In the genomic region with DNA sequence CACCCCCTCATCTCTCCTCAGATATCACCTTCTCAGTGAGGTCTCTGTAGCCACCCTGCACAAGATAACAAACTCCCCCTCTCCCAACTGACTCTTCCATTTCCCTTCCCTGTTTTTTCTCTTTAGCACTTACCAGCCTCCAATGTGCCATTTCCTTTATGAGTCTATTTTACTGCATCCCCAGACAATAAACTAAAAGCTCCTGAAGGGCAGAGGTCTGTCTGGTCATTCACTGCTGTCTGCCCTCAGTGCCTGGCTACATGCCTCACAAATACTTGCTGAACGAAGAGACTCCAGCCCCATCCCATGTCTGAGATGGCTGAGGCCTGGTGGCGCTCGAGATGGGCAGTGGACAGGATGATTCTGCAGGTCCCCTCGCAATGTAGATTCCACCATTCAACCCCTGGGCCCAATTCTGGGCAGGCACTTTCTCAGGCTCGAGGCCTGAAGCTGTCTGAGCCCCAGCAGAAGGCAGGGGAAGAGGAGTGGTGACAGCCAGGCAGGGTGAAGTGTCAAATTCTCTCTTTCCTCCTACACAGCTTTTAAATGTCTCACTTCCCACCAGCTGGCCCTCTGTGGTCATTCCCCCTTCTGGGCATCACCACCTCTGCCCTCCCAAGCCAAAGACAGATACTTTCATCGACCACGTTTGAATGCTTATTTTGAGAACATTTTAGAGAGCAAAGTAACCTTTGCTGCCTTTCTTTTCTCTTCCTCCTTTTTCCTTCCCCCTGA, we compare ENCODE assay signal across 31 cellular contexts. TPM values are rescaled to one million over a fixed set of nuclear protein-coding genes. Genes with fewer than 3 reads are reported as not detected.
"Had no signal": no experiment of that assay in that cellular context is flagged by ENCODE, and none has a peak within 500 bp of the region (broad histone marks: within the 10 kb centered on the region; RNA-seq: fewer than 3 reads in every experiment).

No MANE protein-coding gene starts in this region.

- H3K9me3 ChIP-seq: breast epithelium, esophagus squamous epithelium, left ventricle myocardium inferior, ovary, upper lobe of left lung, vagina had no signal

- DNase-seq: activated CD4-positive, alpha-beta memory T cell treated with anti-CD3 and anti-CD28 coated beads for 36 hours; activated CD4-positive, alpha-beta T cell treated with anti-CD3 and anti-CD28 coated beads for 4 hours; activated CD8-positive, alpha-beta memory T cell treated with anti-CD3 and anti-CD28 coated beads, Interleukin-2, amount 50 U/mL, for 48 hours; activated gamma-delta T cell; activated naive CD4-positive, alpha-beta T cell treated with anti-CD3 and anti-CD28 coated beads, Interleukin-2, amount 10 ng/mL, durations not matched to agents 7 days and 5 days; activated naive CD8-positive, alpha-beta T cell treated with anti-CD3 and anti-CD28 coated beads, Interleukin-2, amount 10 ng/mL, durations not matched to agents 7 days and 5 days; activated T-cell treated with anti-CD3 and anti-CD28 coated beads, Interleukin-2, amount 50 U/mL, for 24 hours; esophagus squamous epithelium; foreskin melanocyte; kidney glomerular epithelial cell; left ventricle myocardium inferior; natural killer cell; ovary; small intestine; stimulated activated CD4-positive, alpha-beta T cell treated with anti-CD3 and anti-CD28 coated beads, Interleukin-4, amount 100 ng/mL, for 4 hours; stimulated activated CD8-positive, alpha-beta memory T cell treated with anti-CD3 and anti-CD28 coated beads, Interleukin-4, amount 100 ng/mL, for 48 hours; stimulated activated naive CD8-positive, alpha-beta T cell treated with anti-CD3 and anti-CD28 coated beads, Interleukin-15, amount 100 ng/mL, for 72 hours; substantia nigra had no signal

- H3K4me1 Mint-ChIP-seq: activated naive CD4-positive, alpha-beta T cell treated with anti-CD3 and anti-CD28 coated beads, Interleukin-2, amount 10 ng/mL, durations not matched to agents 7 days and 5 days; activated naive CD8-positive, alpha-beta T cell treated with anti-CD3 and anti-CD28 coated beads, Interleukin-2, amount 10 ng/mL, durations not matched to agents 7 days and 5 days; central memory CD8-positive, alpha-beta T cell; stimulated activated memory B cell treated with anti-CD40 and anti-IgM and Interleukin-4, amounts not matched to agents 10 μg/mL and 1 μg/mL and 100 μg/mL, for 72 hours; stimulated activated naive CD8-positive, alpha-beta T cell treated with anti-CD3 and anti-CD28 coated beads, Interleukin-15, amount 100 ng/mL, for 72 hours had no signal

- H3K27ac Mint-ChIP-seq: activated CD4-positive, alpha-beta memory T cell treated with anti-CD3 and anti-CD28 coated beads for 36 hours; activated naive CD4-positive, alpha-beta T cell treated with anti-CD3 and anti-CD28 coated beads, Interleukin-2, amount 10 ng/mL, durations not matched to agents 7 days and 5 days; activated naive CD8-positive, alpha-beta T cell treated with anti-CD3 and anti-CD28 coated beads, Interleukin-2, amount 10 ng/mL, durations not matched to agents 7 days and 5 days; activated T-cell treated with anti-CD3 and anti-CD28 coated beads, Interleukin-2, amount 50 U/mL, for 24 hours; dendritic cell treated with granulocyte-macrophage colony-stimulating factor and Interleukin-4, amounts not matched to agents 40 ng/mL and 50 ng/mL, for 4 days; natural killer cell; progenitor cell of endocrine pancreas; stimulated activated memory B cell treated with anti-CD40 and anti-IgM and Interleukin-4, amounts not matched to agents 10 μg/mL and 1 μg/mL and 100 μg/mL, for 72 hours had no signal

- H3K9me3 Mint-ChIP-seq: activated CD4-positive, alpha-beta memory T cell treated with anti-CD3 and anti-CD28 coated beads for 36 hours; activated naive CD4-positive, alpha-beta T cell treated with anti-CD3 and anti-CD28 coated beads, Interleukin-2, amount 10 ng/mL, durations not matched to agents 7 days and 5 days; activated naive CD8-positive, alpha-beta T cell treated with anti-CD3 and anti-CD28 coated beads, Interleukin-2, amount 10 ng/mL, durations not matched to agents 7 days and 5 days; activated T-cell treated with anti-CD3 and anti-CD28 coated beads, Interleukin-2, amount 50 U/mL, for 24 hours; central memory CD8-positive, alpha-beta T cell; dendritic cell treated with granulocyte-macrophage colony-stimulating factor and Interleukin-4, amounts not matched to agents 40 ng/mL and 50 ng/mL, for 4 days; natural killer cell; stimulated activated memory B cell treated with anti-CD40 and anti-IgM and Interleukin-4, amounts not matched to agents 10 μg/mL and 1 μg/mL and 100 μg/mL, for 72 hours; stimulated activated naive CD8-positive, alpha-beta T cell treated with anti-CD3 and anti-CD28 coated beads, Interleukin-15, amount 100 ng/mL, for 72 hours had no signal

- H3K27ac ChIP-seq: breast epithelium, epithelial cell of prostate, esophagus squamous epithelium, left ventricle myocardium inferior, ovary, upper lobe of left lung, vagina, VCaP had no signal

- H3K4me1 ChIP-seq: breast epithelium, esophagus squamous epithelium had no signal

- H3K4me3 ChIP-seq: breast epithelium, esophagus squamous epithelium, left ventricle myocardium inferior, lung, ovary, upper lobe of left lung, vagina had no signal

- H3K36me3 ChIP-seq: breast epithelium, esophagus squamous epithelium, left ventricle myocardium inferior, ovary, upper lobe of left lung, vagina had no signal

- H3K36me3 Mint-ChIP-seq: activated CD4-positive, alpha-beta memory T cell treated with anti-CD3 and anti-CD28 coated beads for 36 hours; activated naive CD4-positive, alpha-beta T cell treated with anti-CD3 and anti-CD28 coated beads, Interleukin-2, amount 10 ng/mL, durations not matched to agents 7 days and 5 days; activated naive CD8-positive, alpha-beta T cell treated with anti-CD3 and anti-CD28 coated beads, Interleukin-2, amount 10 ng/mL, durations not matched to agents 7 days and 5 days; natural killer cell; stimulated activated memory B cell treated with anti-CD40 and anti-IgM and Interleukin-4, amounts not matched to agents 10 μg/mL and 1 μg/mL and 100 μg/mL, for 72 hours had no signal

- ATAC-seq: natural killer cell; sciatic nerve; stimulated activated memory B cell treated with anti-CD40 and anti-IgM and Interleukin-4, amounts not matched to agents 10 μg/mL and 1 μg/mL and 100 μg/mL, for 72 hours; stimulated activated naive CD8-positive, alpha-beta T cell treated with anti-CD3 and anti-CD28 coated beads, Interleukin-15, amount 100 ng/mL, for 72 hours had no signal

- H3K27me3 ChIP-seq: breast epithelium, ovary, vagina had no signal

- H3K4me3 Mint-ChIP-seq: activated CD4-positive, alpha-beta memory T cell treated with anti-CD3 and anti-CD28 coated beads for 36 hours; activated naive CD4-positive, alpha-beta T cell treated with anti-CD3 and anti-CD28 coated beads, Interleukin-2, amount 10 ng/mL, durations not matched to agents 7 days and 5 days; activated naive CD8-positive, alpha-beta T cell treated with anti-CD3 and anti-CD28 coated beads, Interleukin-2, amount 10 ng/mL, durations not matched to agents 7 days and 5 days; activated T-cell treated with anti-CD3 and anti-CD28 coated beads, Interleukin-2, amount 50 U/mL, for 24 hours; central memory CD8-positive, alpha-beta T cell; dendritic cell treated with granulocyte-macrophage colony-stimulating factor and Interleukin-4, amounts not matched to agents 40 ng/mL and 50 ng/mL, for 4 days; natural killer cell; stimulated activated memory B cell treated with anti-CD40 and anti-IgM and Interleukin-4, amounts not matched to agents 10 μg/mL and 1 μg/mL and 100 μg/mL, for 72 hours; stimulated activated naive CD8-positive, alpha-beta T cell treated with anti-CD3 and anti-CD28 coated beads, Interleukin-15, amount 100 ng/mL, for 72 hours had no signal

RNA-seq across cellular contexts. Expression of gene LRRN2, which starts 6.7 kb away (rescaled TPM):
- total RNA-seq: activated CD4-positive, alpha-beta memory T cell treated with anti-CD3 and anti-CD28 coated beads for 36 hours; activated naive CD8-positive, alpha-beta T cell treated with anti-CD3 and anti-CD28 coated beads, Interleukin-2, amount 10 ng/mL, durations not matched to agents 7 days and 5 days; glomerular endothelial cell; T-helper 2 cell treated with Interferon-gamma antibody and Interleukin-4, amounts not matched to agents 100 ng/mL and 5 ng/mL, for 36 hours had no signal
